In genomic region chr20:45901332-45901731, GRCh38 we compare ENCODE assay signal across 1 cellular context. TPM values are rescaled to one million over a fixed set of nuclear protein-coding genes. Genes with fewer than 3 reads are reported as not detected.
"Had no signal": no experiment of that assay in that cellular context is flagged by ENCODE, and none has a peak within 500 bp of the region (broad histone marks: within the 10 kb centered on the region; RNA-seq: fewer than 3 reads in every experiment).

No MANE protein-coding gene starts in this region.

RNA-seq across cellular contexts. Expression of gene SPATA25, which starts 13.9 kb away (rescaled TPM):
- polyA plus RNA-seq: IgD-negative memory B cell had no signal
